ENCODE assay signal across 8 cellular contexts in the genomic region with DNA sequence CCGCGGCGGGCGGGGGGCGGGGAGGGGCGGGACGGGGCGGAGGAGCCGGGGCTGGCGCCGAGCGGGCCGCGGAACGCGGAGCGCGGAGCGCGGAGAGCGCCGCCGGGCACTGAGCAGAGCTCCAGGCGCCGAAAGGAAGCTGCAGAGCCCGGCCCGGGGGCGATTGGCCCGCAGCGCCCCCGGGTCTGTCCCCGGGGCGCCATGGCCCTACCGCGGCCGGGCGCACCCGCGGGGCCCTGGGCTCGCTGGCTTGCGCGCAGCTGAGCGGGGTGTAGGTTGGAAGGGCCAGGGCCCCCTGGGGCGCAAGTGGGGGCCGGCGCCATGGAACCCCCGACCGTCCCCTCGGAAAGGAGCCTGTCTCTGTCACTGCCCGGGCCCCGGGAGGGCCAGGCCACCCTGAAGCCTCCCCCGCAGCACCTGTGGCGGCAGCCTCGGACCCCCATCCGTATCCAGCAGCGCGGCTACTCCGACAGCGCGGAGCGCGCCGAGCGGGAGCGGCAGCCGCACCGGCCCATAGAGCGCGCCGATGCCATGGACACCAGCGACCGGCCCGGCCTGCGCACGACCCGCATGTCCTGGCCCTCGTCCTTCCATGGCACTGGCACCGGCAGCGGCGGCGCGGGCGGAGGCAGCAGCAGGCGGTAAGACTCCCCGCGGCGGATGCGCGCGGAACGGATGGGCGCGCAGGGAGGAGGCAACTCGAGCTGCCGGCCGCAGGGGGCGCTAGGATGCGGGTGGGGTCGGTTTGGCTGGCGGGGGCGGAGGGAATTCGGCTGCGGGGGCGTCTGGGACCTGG. TPM values are rescaled to one million over a fixed set of nuclear protein-coding genes. Genes with fewer than 3 reads are reported as not detected.
DNase-seq lines count a peak whose midpoint lies in the region; ATAC-seq and TF ChIP-seq lines count a peak whose summit lies in the region.

TSS of gene PDE4A (plus strand) at position 95 of the 796 bp plus-strand sequence. CDS start at position 322, 227 bp downstream.

- peak within 1 kb of the TSS; percentile 84 for H3K27ac Mint-ChIP-seq in CD8-positive, alpha-beta T cell
- H3K27ac Mint-ChIP-seq in dendritic cell treated with granulocyte-macrophage colony-stimulating factor and Interleukin-4, amounts not matched to agents 40 ng/mL and 50 ng/mL, for 4 days: peak within 1 kb of the TSS; percentile 77
- H3K27ac Mint-ChIP-seq in naive B cell: peak within 1 kb of the TSS; percentile 84 to 98 (median 91)

- H3K4me3 Mint-ChIP-seq in CD8-positive, alpha-beta T cell: peak within 1 kb of the TSS; percentile 74
- H3K4me3 Mint-ChIP-seq in dendritic cell treated with granulocyte-macrophage colony-stimulating factor and Interleukin-4, amounts not matched to agents 40 ng/mL and 50 ng/mL, for 4 days: peak within 1 kb of the TSS; percentile 75
- H3K4me3 Mint-ChIP-seq in naive B cell: peak within 1 kb of the TSS; percentile 73 to 91 (median 80)

- CTCF ChIA-PET in CD8-positive, alpha-beta T cell (lab: Charles Lee): interaction anchor here (1.9 to 29.4 kb wide), 4 partner anchors 7 to 32 kb away, joined by 6 to 620 read pairs (median 316); partner anchors contain the start of genes CDC37 and PDE4A

- no peak for ATAC-seq in CD8-positive, alpha-beta T cell
- ATAC-seq in naive B cell (ENCODE audit: low read depth in 2 of 2) (peak in 1 of 2 donors; percentile 4), GM18873 (IDR thresholded peaks at IDR 0.05; ENCODE audit: low FRiP score, unreplicated experiment) (no peak)

- H3K36me3 ChIP-seq in CD8-positive, alpha-beta T cell (ENCODE audit: insufficient read depth, low read length): no peaks in the 10 kb centered on the region

- POLR2A ChIA-PET in CD8-positive, alpha-beta T cell (lab: Charles Lee): interaction anchor here (0.6 to 7.0 kb wide), 3 partner anchors 10 to 222 kb away, joined by 3 to 48 read pairs (median 4); partner anchors contain the start of gene CDC37

- H3K27me3 ChIP-seq in CD8-positive, alpha-beta T cell (ENCODE audit: insufficient read depth, low read length): peaks cover 41% of the 10 kb centered on the region

- no peaks in the 10 kb centered on the region for H3K9me3 Mint-ChIP-seq in CD8-positive, alpha-beta T cell
- H3K9me3 Mint-ChIP-seq in dendritic cell treated with granulocyte-macrophage colony-stimulating factor and Interleukin-4, amounts not matched to agents 40 ng/mL and 50 ng/mL, for 4 days: no peaks in the 10 kb centered on the region
- peaks cover 0 to 4% (median 0%) of the 10 kb centered on the region in 7 donors for H3K9me3 Mint-ChIP-seq in naive B cell

- H3K9me3 ChIP-seq in CD8-positive, alpha-beta T cell (ENCODE audit: low read length): no peaks in the 10 kb centered on the region

- DNase-seq in CD8-positive, alpha-beta T cell: peak in 2 of 7 experiments; percentile 68 to 70
- DNase-seq in HUDEP-2 (lab: John Stamatoyannopoulos, UW; ENCODE audit: unreplicated experiment in 76 of 76) (peak in 63 of 76 experiments; percentile 27 to 92 (median 73)), UCSD-AML1 (lab: John Stamatoyannopoulos, UW; ENCODE audit: unreplicated experiment) (peak; percentile 69), naive B cell (peak; percentile 66), middle frontal gyrus (ENCODE audit: extremely low spot score, low spot score) (no peak), cerebellum (ENCODE audit: low spot score) (no peak)

- intact Hi-C loops in CD8-positive, alpha-beta T cell (cut with DNase I, micrococcal nuclease): no loop called here
- intact Hi-C loops in dendritic cell treated with granulocyte-macrophage colony-stimulating factor and Interleukin-4, amounts not matched to agents 40 ng/mL and 50 ng/mL, for 4 days (cut with micrococcal nuclease): no loop called here

- TF ChIP-seq CTCF in CD8-positive, alpha-beta T cell (IDR thresholded peaks at IDR 0.05): peak; percentile 70

- H3K4me1 ChIP-seq in CD8-positive, alpha-beta T cell (ENCODE audit: insufficient read depth, low read length): peaks cover 76% of the 10 kb centered on the region

- H3K4me1 Mint-ChIP-seq in CD8-positive, alpha-beta T cell (ENCODE audit: low read depth): peaks cover 66% of the 10 kb centered on the region
- peaks cover 92% of the 10 kb centered on the region for H3K4me1 Mint-ChIP-seq in dendritic cell treated with granulocyte-macrophage colony-stimulating factor and Interleukin-4, amounts not matched to agents 40 ng/mL and 50 ng/mL, for 4 days (ENCODE audit: low read depth)
- H3K4me1 Mint-ChIP-seq in naive B cell: peaks cover 52 to 79% (median 70%) of the 10 kb centered on the region in 3 donors

- H3K4me3 ChIP-seq in CD8-positive, alpha-beta T cell (ENCODE audit: low read depth, low read length): peak within 1 kb of the TSS; percentile 36

- H3K27ac ChIP-seq in CD8-positive, alpha-beta T cell (ENCODE audit: low read depth, low read length): no peak within 1 kb of the TSS

- H3K27me3 Mint-ChIP-seq in CD8-positive, alpha-beta T cell (ENCODE audit: low read depth): peaks cover 46% of the 10 kb centered on the region
- peaks cover 60% of the 10 kb centered on the region for H3K27me3 Mint-ChIP-seq in dendritic cell treated with granulocyte-macrophage colony-stimulating factor and Interleukin-4, amounts not matched to agents 40 ng/mL and 50 ng/mL, for 4 days
- peaks cover 41 to 64% (median 43%) of the 10 kb centered on the region in 3 donors for H3K27me3 Mint-ChIP-seq in naive B cell

- no peaks in the 10 kb centered on the region for H3K36me3 Mint-ChIP-seq in CD8-positive, alpha-beta T cell
- peaks cover 6% of the 10 kb centered on the region for H3K36me3 Mint-ChIP-seq in dendritic cell treated with granulocyte-macrophage colony-stimulating factor and Interleukin-4, amounts not matched to agents 40 ng/mL and 50 ng/mL, for 4 days (ENCODE audit: low read depth)
- peaks cover 6 to 8% of the 10 kb centered on the region in 2 donors for H3K36me3 Mint-ChIP-seq in naive B cell

RNA-seq across cellular contexts. Expression of gene PDE4A, which starts in this region (rescaled TPM):
- total RNA-seq in CD8-positive, alpha-beta T cell: 10 to 100 TPM; 21.1 to 23.6 TPM
- 1 to 10 TPM in 1 of 6 donors, under 1 TPM in 4, not detected in 1; 0.17 to 2.8 (median 0.25) TPM for polyA plus RNA-seq in naive B cell (ENCODE audit: low read depth in 6 of 6)
- 3.3 TPM for total RNA-seq in cerebellum

Comparison
In these comparisons a context has a peak if more than half of its experiments do, and no peak if none do; other contexts are left out.
1. DNase-seq: peak in HUDEP-2 (63 of 76), UCSD-AML1 (single experiment) and naive B cell (single experiment); none in middle frontal gyrus (single experiment) and cerebellum (single experiment).
2. Peak in every context shown above with its lines, with median percentiles within 50 percentile points of each other: H3K27ac Mint-ChIP-seq and H3K4me3 Mint-ChIP-seq.